Comparison of ENCODE assay signal across 1 cellular context in the genomic region with DNA sequence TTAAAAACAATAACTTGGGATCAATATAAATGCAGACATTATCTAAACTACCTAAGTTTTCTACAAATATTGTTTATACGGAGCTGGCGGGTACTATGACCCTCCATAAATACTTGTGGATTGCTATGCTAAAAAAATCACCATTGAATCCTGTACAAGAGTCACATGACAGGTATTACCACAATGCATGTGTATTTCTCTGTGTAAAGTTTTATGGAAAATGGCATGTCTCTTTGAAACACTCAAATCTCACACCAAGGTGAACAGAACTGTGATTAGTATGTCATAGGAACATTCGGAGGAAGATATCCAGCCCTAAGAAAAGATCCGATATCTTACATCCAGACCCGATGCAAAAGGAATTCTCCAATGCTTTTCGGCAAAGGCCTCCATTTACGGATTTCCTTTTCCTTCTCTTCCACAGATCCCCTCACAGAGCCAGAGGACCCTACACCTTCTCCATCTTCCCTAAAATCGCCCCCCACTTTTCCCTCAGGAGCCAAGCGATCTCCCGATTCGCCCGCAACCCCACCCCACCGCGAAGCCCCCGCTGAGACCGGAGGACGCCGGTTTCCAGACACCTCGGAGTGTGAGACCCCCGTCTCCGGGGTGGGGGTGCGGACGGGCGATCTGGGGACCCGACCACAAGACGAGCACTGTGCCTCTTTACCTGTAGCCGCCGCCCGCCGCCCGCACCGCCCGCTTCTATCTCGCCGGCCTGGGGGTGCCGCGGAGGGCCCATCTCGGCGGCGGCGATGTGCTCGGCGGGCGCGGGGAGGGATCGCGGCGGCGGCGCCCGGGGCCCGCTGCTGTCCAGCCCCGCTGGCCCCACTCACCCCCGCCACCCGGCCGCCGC.
TF ChIP-seq lines count a peak whose summit lies in the region.

No MANE protein-coding gene starts in this region.

TF ChIP-seq in HEK293, 187 proteins besides CTCF, POLR2A, EP300 and RAD21 (continued from another document and continues in another):
- TF ChIP-seq, protein P1, sequence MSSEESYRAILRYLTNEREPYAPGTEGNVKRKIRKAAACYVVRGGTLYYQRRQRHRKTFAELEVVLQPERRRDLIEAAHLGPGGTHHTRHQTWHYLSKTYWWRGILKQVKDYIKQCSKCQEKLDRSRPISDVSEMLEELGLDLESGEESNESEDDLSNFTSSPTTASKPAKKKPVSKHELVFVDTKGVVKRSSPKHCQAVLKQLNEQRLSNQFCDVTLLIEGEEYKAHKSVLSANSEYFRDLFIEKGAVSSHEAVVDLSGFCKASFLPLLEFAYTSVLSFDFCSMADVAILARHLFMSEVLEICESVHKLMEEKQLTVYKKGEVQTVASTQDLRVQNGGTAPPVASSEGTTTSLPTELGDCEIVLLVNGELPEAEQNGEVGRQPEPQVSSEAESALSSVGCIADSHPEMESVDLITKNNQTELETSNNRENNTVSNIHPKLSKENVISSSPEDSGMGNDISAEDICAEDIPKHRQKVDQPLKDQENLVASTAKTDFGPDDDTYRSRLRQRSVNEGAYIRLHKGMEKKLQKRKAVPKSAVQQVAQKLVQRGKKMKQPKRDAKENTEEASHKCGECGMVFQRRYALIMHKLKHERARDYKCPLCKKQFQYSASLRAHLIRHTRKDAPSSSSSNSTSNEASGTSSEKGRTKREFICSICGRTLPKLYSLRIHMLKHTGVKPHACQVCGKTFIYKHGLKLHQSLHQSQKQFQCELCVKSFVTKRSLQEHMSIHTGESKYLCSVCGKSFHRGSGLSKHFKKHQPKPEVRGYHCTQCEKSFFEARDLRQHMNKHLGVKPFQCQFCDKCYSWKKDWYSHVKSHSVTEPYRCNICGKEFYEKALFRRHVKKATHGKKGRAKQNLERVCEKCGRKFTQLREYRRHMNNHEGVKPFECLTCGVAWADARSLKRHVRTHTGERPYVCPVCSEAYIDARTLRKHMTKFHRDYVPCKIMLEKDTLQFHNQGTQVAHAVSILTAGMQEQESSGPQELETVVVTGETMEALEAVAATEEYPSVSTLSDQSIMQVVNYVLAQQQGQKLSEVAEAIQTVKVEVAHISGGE (tag by site-specific recombination; conservative IDR thresholded peaks at IDR 0.05; ENCODE audit: low read depth): no peak
- TF ChIP-seq, protein P2, sequence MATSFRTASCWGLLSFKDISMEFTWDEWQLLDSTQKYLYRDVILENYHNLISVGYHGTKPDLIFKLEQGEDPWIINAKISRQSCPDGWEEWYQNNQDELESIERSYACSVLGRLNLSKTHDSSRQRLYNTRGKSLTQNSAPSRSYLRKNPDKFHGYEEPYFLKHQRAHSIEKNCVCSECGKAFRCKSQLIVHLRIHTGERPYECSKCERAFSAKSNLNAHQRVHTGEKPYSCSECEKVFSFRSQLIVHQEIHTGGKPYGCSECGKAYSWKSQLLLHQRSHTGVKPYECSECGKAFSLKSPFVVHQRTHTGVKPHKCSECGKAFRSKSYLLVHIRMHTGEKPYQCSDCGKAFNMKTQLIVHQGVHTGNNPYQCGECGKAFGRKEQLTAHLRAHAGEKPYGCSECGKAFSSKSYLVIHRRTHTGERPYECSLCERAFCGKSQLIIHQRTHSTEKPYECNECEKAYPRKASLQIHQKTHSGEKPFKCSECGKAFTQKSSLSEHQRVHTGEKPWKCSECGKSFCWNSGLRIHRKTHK (tag by site-specific recombination; IDR thresholded peaks at IDR 0.05): no peak
- TF ChIP-seq ZNF37A (tag by site-specific recombination; IDR thresholded peaks at IDR 0.05): no peak
- TF ChIP-seq, protein P3, sequence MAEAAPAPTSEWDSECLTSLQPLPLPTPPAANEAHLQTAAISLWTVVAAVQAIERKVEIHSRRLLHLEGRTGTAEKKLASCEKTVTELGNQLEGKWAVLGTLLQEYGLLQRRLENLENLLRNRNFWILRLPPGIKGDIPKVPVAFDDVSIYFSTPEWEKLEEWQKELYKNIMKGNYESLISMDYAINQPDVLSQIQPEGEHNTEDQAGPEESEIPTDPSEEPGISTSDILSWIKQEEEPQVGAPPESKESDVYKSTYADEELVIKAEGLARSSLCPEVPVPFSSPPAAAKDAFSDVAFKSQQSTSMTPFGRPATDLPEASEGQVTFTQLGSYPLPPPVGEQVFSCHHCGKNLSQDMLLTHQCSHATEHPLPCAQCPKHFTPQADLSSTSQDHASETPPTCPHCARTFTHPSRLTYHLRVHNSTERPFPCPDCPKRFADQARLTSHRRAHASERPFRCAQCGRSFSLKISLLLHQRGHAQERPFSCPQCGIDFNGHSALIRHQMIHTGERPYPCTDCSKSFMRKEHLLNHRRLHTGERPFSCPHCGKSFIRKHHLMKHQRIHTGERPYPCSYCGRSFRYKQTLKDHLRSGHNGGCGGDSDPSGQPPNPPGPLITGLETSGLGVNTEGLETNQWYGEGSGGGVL (tag by site-specific recombination; IDR thresholded peaks at IDR 0.05): no peak
- no peak for TF ChIP-seq ZNF394 (tag by site-specific recombination; IDR thresholded peaks at IDR 0.05; ENCODE audit: borderline replicate concordance)
- TF ChIP-seq, protein P4, sequence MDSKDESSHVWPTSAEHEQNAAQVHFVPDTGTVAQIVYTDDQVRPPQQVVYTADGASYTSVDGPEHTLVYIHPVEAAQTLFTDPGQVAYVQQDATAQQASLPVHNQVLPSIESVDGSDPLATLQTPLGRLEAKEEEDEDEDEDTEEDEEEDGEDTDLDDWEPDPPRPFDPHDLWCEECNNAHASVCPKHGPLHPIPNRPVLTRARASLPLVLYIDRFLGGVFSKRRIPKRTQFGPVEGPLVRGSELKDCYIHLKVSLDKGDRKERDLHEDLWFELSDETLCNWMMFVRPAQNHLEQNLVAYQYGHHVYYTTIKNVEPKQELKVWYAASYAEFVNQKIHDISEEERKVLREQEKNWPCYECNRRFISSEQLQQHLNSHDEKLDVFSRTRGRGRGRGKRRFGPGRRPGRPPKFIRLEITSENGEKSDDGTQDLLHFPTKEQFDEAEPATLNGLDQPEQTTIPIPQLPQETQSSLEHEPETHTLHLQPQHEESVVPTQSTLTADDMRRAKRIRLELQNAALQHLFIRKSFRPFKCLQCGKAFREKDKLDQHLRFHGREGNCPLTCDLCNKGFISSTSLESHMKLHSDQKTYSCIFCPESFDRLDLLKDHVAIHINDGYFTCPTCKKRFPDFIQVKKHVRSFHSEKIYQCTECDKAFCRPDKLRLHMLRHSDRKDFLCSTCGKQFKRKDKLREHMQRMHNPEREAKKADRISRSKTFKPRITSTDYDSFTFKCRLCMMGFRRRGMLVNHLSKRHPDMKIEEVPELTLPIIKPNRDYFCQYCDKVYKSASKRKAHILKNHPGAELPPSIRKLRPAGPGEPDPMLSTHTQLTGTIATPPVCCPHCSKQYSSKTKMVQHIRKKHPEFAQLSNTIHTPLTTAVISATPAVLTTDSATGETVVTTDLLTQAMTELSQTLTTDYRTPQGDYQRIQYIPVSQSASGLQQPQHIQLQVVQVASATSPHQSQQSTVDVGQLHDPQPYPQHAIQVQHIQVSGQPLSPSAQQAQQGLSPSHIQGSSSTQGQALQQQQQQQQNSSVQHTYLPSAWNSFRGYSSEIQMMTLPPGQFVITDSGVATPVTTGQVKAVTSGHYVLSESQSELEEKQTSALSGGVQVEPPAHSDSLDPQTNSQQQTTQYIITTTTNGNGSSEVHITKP (tag by site-specific recombination; IDR thresholded peaks at IDR 0.05): no peak
- TF ChIP-seq ZBTB48 (tag by site-specific recombination; IDR thresholded peaks at IDR 0.05): 0 out of 2 replicates have a peak, but pooled peaks have one; percentile 27
- TF ChIP-seq ZBTB17 (tag by site-specific recombination; IDR thresholded peaks at IDR 0.05): 0 out of 2 replicates have a peak, but pooled peaks have one; percentile 33
- no peak for TF ChIP-seq ZNF544 (tag by site-specific recombination; IDR thresholded peaks at IDR 0.05)
- TF ChIP-seq, protein P5, sequence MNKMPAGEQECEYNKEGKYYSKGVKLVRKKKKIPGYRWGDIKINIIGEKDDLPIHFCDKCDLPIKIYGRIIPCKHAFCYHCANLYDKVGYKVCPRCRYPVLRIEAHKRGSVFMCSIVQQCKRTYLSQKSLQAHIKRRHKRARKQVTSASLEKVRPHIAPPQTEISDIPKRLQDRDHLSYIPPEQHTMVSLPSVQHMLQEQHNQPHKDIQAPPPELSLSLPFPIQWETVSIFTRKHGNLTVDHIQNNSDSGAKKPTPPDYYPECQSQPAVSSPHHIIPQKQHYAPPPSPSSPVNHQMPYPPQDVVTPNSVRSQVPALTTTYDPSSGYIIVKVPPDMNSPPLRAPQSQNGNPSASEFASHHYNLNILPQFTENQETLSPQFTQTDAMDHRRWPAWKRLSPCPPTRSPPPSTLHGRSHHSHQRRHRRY (tag by site-specific recombination; IDR thresholded peaks at IDR 0.05): no peak
- no peak for TF ChIP-seq ZNF24 (tag by site-specific recombination; IDR thresholded peaks at IDR 0.05)
- no peak for TF ChIP-seq ZNF221 (tag by site-specific recombination; IDR thresholded peaks at IDR 0.05; ENCODE audit: borderline replicate concordance)
- TF ChIP-seq ZNF223 (tag by site-specific recombination; IDR thresholded peaks at IDR 0.05): no peak
- TF ChIP-seq RBAK (tag by site-specific recombination; IDR thresholded peaks at IDR 0.05): no peak
- TF ChIP-seq, protein P6, sequence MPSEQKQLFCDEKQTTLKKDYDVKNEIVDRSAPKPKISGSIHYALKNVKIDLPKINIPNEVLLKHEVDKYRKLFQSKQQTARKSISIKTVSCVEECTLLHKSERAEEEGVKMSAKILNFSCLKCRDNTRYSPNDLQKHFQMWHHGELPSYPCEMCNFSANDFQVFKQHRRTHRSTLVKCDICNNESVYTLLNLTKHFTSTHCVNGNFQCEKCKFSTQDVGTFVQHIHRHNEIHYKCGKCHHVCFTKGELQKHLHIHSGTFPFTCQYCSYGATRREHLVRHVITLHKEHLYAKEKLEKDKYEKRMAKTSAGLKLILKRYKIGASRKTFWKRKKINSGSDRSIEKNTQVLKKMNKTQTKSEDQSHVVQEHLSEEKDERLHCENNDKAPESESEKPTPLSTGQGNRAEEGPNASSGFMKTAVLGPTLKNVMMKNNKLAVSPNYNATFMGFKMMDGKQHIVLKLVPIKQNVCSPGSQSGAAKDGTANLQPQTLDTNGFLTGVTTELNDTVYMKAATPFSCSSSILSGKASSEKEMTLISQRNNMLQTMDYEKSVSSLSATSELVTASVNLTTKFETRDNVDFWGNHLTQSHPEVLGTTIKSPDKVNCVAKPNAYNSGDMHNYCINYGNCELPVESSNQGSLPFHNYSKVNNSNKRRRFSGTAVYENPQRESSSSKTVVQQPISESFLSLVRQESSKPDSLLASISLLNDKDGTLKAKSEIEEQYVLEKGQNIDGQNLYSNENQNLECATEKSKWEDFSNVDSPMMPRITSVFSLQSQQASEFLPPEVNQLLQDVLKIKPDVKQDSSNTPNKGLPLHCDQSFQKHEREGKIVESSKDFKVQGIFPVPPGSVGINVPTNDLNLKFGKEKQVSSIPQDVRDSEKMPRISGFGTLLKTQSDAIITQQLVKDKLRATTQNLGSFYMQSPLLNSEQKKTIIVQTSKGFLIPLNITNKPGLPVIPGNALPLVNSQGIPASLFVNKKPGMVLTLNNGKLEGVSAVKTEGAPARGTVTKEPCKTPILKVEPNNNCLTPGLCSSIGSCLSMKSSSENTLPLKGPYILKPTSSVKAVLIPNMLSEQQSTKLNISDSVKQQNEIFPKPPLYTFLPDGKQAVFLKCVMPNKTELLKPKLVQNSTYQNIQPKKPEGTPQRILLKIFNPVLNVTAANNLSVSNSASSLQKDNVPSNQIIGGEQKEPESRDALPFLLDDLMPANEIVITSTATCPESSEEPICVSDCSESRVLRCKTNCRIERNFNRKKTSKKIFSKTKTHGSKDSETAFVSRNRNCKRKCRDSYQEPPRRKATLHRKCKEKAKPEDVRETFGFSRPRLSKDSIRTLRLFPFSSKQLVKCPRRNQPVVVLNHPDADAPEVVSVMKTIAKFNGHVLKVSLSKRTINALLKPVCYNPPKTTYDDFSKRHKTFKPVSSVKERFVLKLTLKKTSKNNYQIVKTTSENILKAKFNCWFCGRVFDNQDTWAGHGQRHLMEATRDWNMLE (tag by site-specific recombination; conservative IDR thresholded peaks at IDR 0.05; ENCODE audit: low read depth): no peak
- no peak for TF ChIP-seq HOXA7 (CRISPR knock-in tag; IDR thresholded peaks at IDR 0.05; ENCODE audit: borderline replicate concordance)
- TF ChIP-seq ZNF473 (tag by site-specific recombination; IDR thresholded peaks at IDR 0.05): no peak
- TF ChIP-seq ZNF354C (tag by site-specific recombination; IDR thresholded peaks at IDR 0.05; ENCODE audit: borderline replicate concordance, low read depth): no peak
- no peak for TF ChIP-seq ZNF48 (tag by site-specific recombination; IDR thresholded peaks at IDR 0.05)
- TF ChIP-seq ZNF677 (tag by site-specific recombination; IDR thresholded peaks at IDR 0.05): no peak
- no peak for TF ChIP-seq ZNF391 (tag by site-specific recombination; IDR thresholded peaks at IDR 0.05; ENCODE audit: borderline replicate concordance, low read depth)
- no peak for TF ChIP-seq WT1 (tag by site-specific recombination; IDR thresholded peaks at IDR 0.05)
- TF ChIP-seq BCL11B (tag by site-specific recombination; IDR thresholded peaks at IDR 0.05; ENCODE audit: low read depth): no peak
- no peak for TF ChIP-seq ZNF707 (tag by site-specific recombination; IDR thresholded peaks at IDR 0.05)
- no peak for TF ChIP-seq ZNF830 (tag by site-specific recombination; IDR thresholded peaks at IDR 0.05; ENCODE audit: low read depth)
- TF ChIP-seq ZNF266 (tag by site-specific recombination; IDR thresholded peaks at IDR 0.05; ENCODE audit: low read depth): no peak
- TF ChIP-seq ZFP69B (tag by site-specific recombination; IDR thresholded peaks at IDR 0.05): no peak
- TF ChIP-seq, protein P7, sequence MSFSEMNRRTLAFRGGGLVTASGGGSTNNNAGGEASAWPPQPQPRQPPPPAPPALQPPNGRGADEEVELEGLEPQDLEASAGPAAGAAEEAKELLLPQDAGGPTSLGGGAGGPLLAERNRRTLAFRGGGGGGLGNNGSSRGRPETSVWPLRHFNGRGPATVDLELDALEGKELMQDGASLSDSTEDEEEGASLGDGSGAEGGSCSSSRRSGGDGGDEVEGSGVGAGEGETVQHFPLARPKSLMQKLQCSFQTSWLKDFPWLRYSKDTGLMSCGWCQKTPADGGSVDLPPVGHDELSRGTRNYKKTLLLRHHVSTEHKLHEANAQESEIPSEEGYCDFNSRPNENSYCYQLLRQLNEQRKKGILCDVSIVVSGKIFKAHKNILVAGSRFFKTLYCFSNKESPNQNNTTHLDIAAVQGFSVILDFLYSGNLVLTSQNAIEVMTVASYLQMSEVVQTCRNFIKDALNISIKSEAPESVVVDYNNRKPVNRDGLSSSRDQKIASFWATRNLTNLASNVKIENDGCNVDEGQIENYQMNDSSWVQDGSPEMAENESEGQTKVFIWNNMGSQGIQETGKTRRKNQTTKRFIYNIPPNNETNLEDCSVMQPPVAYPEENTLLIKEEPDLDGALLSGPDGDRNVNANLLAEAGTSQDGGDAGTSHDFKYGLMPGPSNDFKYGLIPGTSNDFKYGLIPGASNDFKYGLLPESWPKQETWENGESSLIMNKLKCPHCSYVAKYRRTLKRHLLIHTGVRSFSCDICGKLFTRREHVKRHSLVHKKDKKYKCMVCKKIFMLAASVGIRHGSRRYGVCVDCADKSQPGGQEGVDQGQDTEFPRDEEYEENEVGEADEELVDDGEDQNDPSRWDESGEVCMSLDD (tag by site-specific recombination; IDR thresholded peaks at IDR 0.05): 0 out of 2 replicates have a peak, but pooled peaks have one; percentile 17
- no peak for TF ChIP-seq SETDB1 (IDR thresholded peaks at IDR 0.05; ENCODE audit: insufficient read length, low read length)
- TF ChIP-seq GLIS2 (tag by site-specific recombination; IDR thresholded peaks at IDR 0.05): 0 out of 2 replicates have a peak, but pooled peaks have one; percentile 37
- no peak for TF ChIP-seq ZNF768 (tag by site-specific recombination; IDR thresholded peaks at IDR 0.05)
- no peak for TF ChIP-seq ZNF10 (tag by site-specific recombination; IDR thresholded peaks at IDR 0.05)
- TF ChIP-seq SP7 (tag by site-specific recombination; IDR thresholded peaks at IDR 0.05): no peak
- TF ChIP-seq ZNF157 (tag by site-specific recombination; IDR thresholded peaks at IDR 0.05): no peak
- TF ChIP-seq ZIC2 (tag by site-specific recombination; IDR thresholded peaks at IDR 0.05): no peak
- no peak for TF ChIP-seq ZBTB8A (tag by site-specific recombination; IDR thresholded peaks at IDR 0.05)
- TF ChIP-seq ZNF404 (tag by site-specific recombination; IDR thresholded peaks at IDR 0.05): no peak
